20 cellular contexts compared by ENCODE assay signal in genomic region chr3:133833880-133834620, GRCh38.
"Had no signal": no experiment of that assay in that cellular context is flagged by ENCODE, and none has a peak within 500 bp of the region (broad histone marks: within the 10 kb centered on the region; RNA-seq: fewer than 3 reads in every experiment).

No MANE protein-coding gene starts in this region.

- H3K27me3 ChIP-seq: ascending aorta, gastrocnemius medialis, neutrophil, spleen had no signal

- H3K27ac ChIP-seq: ascending aorta, gastrocnemius medialis, neutrophil, spleen, VCaP had no signal

- H3K36me3 Mint-ChIP-seq: immature natural killer cell; memory B cell; naive thymus-derived CD4-positive, alpha-beta T cell had no signal

- H3K4me1 ChIP-seq: ascending aorta, gastrocnemius medialis, spleen had no signal

- H3K36me3 ChIP-seq: gastrocnemius medialis, neutrophil had no signal

- DNase-seq: activated CD4-positive, alpha-beta T cell treated with anti-CD3 and anti-CD28 coated beads, Interleukin-2, amount 50 U/mL, for 4 hours; activated naive CD4-positive, alpha-beta T cell treated with Interleukin-2 at 50 U/mL for 16 hours; activated T-cell treated with anti-CD3 and anti-CD28 coated beads for 4 hours; cerebellar nuclear complex; effector CD4-positive, alpha-beta T cell; gastrocnemius medialis; head of caudate nucleus; immature natural killer cell; mucosa of descending colon; naive thymus-derived CD4-positive, alpha-beta T cell; spleen; stimulated activated CD4-positive, alpha-beta T cell treated with anti-CD3 and anti-CD28 coated beads, Interleukin-4, amount 100 ng/mL, for 4 hours; stimulated activated naive CD4-positive, alpha-beta T cell; SW 1271; T-helper 2 cell had no signal

- H3K4me1 Mint-ChIP-seq: immature natural killer cell; memory B cell; naive thymus-derived CD4-positive, alpha-beta T cell had no signal

- H3K4me3 Mint-ChIP-seq: immature natural killer cell; memory B cell; naive thymus-derived CD4-positive, alpha-beta T cell had no signal

- H3K4me3 ChIP-seq: ascending aorta, gastrocnemius medialis, mucosa of descending colon, spleen had no signal

- H3K27ac Mint-ChIP-seq: immature natural killer cell; memory B cell; naive thymus-derived CD4-positive, alpha-beta T cell had no signal

- H3K9me3 Mint-ChIP-seq: immature natural killer cell, memory B cell had no signal

- H3K9me3 ChIP-seq: ascending aorta, gastrocnemius medialis, mucosa of descending colon, neutrophil, spleen had no signal

- ATAC-seq: esophagus mucosa; gastrocnemius medialis; mucosa of descending colon; naive thymus-derived CD4-positive, alpha-beta T cell had no signal
